ENCODE assay signal across 8 cellular contexts in the genomic region with DNA sequence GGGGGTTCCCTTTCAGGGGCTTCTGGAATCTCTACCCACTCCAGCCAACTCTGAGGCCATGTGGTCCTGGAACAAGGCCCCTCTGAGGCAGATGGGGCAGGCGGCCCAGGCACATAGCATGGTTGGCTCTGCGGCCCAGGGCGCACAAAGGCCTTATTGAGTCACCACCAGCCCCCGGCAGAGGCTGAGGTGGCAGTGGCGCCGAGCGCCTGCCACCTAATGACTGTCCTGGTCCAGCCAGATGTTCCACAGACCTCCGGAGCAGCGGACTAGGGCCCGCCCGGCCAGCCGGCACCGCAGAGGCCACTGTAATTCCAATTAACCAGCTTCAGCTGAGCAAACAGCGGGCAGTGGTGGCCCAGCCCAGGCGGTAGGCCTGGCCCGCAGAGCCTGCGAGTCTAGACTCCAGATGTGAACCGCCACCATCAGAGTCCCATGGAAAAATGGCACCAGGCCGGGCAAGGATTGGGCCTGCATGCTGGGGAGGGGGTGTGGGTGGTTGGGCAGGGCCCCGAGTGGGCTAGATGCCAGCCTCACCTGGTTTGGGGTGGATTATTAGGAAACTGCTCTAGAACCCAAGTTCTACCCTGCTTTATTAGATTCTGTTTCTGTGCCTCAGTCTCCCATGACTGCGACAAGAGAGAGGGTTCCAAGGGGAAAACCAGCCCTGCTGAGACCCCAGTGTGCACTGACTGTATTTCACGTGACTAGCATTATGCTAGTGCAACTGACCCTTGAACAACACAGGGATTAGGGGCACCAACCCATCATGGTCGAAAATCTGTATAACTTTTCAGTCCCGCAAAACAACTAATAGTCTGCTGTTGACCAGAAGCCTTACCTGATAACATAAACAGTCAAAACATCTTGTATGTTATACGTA. TPM values are rescaled to one million over a fixed set of nuclear protein-coding genes. Genes with fewer than 3 reads are reported as not detected.
A peak's percentile ranks its signal among the peaks of the same experiment; 100 is the strongest.
DNase-seq lines count a peak whose midpoint lies in the region; ATAC-seq and TF ChIP-seq lines count a peak whose summit lies in the region.

No MANE protein-coding gene starts in this region.

- peak; percentile 92 for DNase-seq in BE2C
- DNase-seq in nephron progenitor cell, result no peak
- DNase-seq in retina, result no peak
- no peak for DNase-seq in Kasumi-1 (lab: John Stamatoyannopoulos, UW)
- no peak for DNase-seq in NCI-H128 (lab: John Stamatoyannopoulos, UW; ENCODE audit: unreplicated experiment)

- no peak for ATAC-seq in GM21528 (IDR thresholded peaks at IDR 0.05; ENCODE audit: low FRiP score, unreplicated experiment)

- 95% methylated on average over 24 of the region's 25 CpGs for WGBS in HUES64

- H3K4me1 ChIP-seq in BE2C (peaks cover 38% of the 10 kb centered on the region), HUES64 (ENCODE audit: insufficient read depth, low read length) (peaks cover 34% of the 10 kb centered on the region)

- H3K9me3 ChIP-seq in BE2C, result no peaks in the 10 kb centered on the region
- H3K9me3 ChIP-seq in HUES64 (ENCODE audit: insufficient read depth, low read depth, low read length), result no peaks in the 10 kb centered on the region

- peak overlapping the region; percentile 49 for H3K4me3 Mint-ChIP-seq in nephron progenitor cell

- peaks cover 56% of the 10 kb centered on the region for H3K4me1 Mint-ChIP-seq in nephron progenitor cell

- no peaks in the 10 kb centered on the region for H3K27me3 ChIP-seq in BE2C
- H3K27me3 ChIP-seq in HUES64 (ENCODE audit: insufficient read depth, low read length), result no peaks in the 10 kb centered on the region

- TF ChIP-seq CTCF in BE2C (IDR thresholded peaks at IDR 0.05; ENCODE audit: low read depth, low read length) (no peak), nephron progenitor cell (IDR thresholded peaks at IDR 0.05) (no peak)

- no peaks in the 10 kb centered on the region for H3K9me3 Mint-ChIP-seq in nephron progenitor cell

- no peak overlapping the region for H3K9ac ChIP-seq in HUES64 (ENCODE audit: low read depth, low read length)

- H3K27ac ChIP-seq in HUES64 (ENCODE audit: low read depth, low read length), result peak overlapping the region; percentile 19; the same call in 1 of the 2 replicates
- H3K27ac ChIP-seq in cingulate gyrus (ENCODE audit: low read depth, low read length), result peak overlapping the region; percentile 86

- H3K27ac Mint-ChIP-seq in nephron progenitor cell, result no peak overlapping the region

- peaks cover 24% of the 10 kb centered on the region for H3K36me3 ChIP-seq in BE2C
- H3K36me3 ChIP-seq in HUES64 (ENCODE audit: insufficient read depth, low read length), result peaks cover 14% of the 10 kb centered on the region; the same call in 1 of the 2 replicates

- no peak overlapping the region for H3K4me3 ChIP-seq in BE2C (ENCODE audit: low read depth, low read length)
- H3K4me3 ChIP-seq in HUES64 (ENCODE audit: low read length), result no peak overlapping the region

- no peaks in the 10 kb centered on the region for H3K36me3 Mint-ChIP-seq in nephron progenitor cell (ENCODE audit: low read depth)

- peaks cover 2% of the 10 kb centered on the region for H3K27me3 Mint-ChIP-seq in nephron progenitor cell (ENCODE audit: low read depth, poor library complexity)

RNA-seq across cellular contexts. Expression of a gene that starts 34.1 kb away (rescaled TPM):
- polyA plus RNA-seq in BE2C (2012; ENCODE audit: insufficient read depth, insufficient read length, low read depth), result 40.6 TPM
- 115 TPM for polyA plus RNA-seq in HUES64 (2013, experiment 1 of 2)
- polyA plus RNA-seq in HUES64 (2013, experiment 2 of 2), result 95.7 TPM

RNA-seq across cellular contexts. Expression of a gene that starts 56.7 kb away (rescaled TPM):
- polyA plus RNA-seq in BE2C (2012; ENCODE audit: insufficient read depth, insufficient read length, low read depth), result 295 TPM
- polyA plus RNA-seq in HUES64 (2013, experiment 1 of 2), result 88.7 TPM
- 72.9 TPM for polyA plus RNA-seq in HUES64 (2013, experiment 2 of 2)
